Comparison of ENCODE assay signal across 8 cellular contexts in the genomic region with DNA sequence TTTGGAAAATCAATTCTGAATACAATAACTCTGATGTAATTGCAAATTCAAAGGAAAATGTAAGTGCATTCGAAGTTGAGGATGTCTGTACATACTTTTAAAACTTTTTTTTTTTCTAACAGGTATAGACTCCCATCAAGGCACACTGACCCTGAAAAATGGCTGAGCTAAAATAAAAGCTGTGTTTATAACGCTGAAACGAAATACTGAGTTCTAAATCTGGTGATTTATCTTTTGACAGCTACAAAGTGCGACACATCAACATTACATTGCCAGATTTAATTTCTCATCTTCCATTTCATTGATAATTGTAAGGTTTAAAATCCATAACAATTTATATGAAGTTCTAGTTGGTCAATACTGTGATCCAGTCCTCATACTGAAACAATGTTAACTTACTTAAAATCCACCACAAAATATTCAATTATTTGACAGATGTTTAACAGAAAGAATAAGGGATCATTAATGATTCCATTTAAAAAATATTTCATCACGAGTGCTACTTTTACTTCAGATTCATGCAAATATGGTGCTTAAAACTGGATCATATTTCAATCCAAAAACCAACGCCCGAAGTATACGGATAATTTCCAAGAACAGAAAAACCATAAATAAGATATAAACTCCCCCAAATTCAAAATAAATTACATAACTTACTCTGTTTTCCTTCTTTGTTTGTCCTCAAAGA. TPM values are rescaled to one million over a fixed set of nuclear protein-coding genes. Genes with fewer than 3 reads are reported as not detected.
A peak's percentile ranks its signal among the peaks of the same experiment; 100 is the strongest.
DNase-seq lines count a peak whose midpoint lies in the region; ATAC-seq and TF ChIP-seq lines count a peak whose summit lies in the region.

No MANE protein-coding gene starts in this region.

- no peaks in the 10 kb centered on the region for H3K36me3 Mint-ChIP-seq in progenitor cell of endocrine pancreas (ENCODE audit: insufficient read depth)

- TF ChIP-seq CTCF in Peyer's patch (IDR thresholded peaks at IDR 0.05) = no peak
- no peak for TF ChIP-seq CTCF in epithelial cell of proximal tubule (conservative IDR thresholded peaks at IDR 0.05; ENCODE audit: low read depth, low read length)
- no peak for TF ChIP-seq CTCF in progenitor cell of endocrine pancreas (IDR thresholded peaks at IDR 0.05; ENCODE audit: unreplicated experiment)

- no peaks in the 10 kb centered on the region for H3K27me3 Mint-ChIP-seq in progenitor cell of endocrine pancreas

- H3K4me3 Mint-ChIP-seq in progenitor cell of endocrine pancreas (ENCODE audit: low read depth) = peak overlapping the region; percentile 87

- ATAC-seq in HG03439 (IDR thresholded peaks at IDR 0.05; ENCODE audit: unreplicated experiment) (no peak), GM18498 (IDR thresholded peaks at IDR 0.05; ENCODE audit: unreplicated experiment) (no peak)

- H3K9me3 ChIP-seq in Peyer's patch = no peaks in the 10 kb centered on the region

- H3K27ac Mint-ChIP-seq in progenitor cell of endocrine pancreas = peak overlapping the region; percentile 95

- no peaks in the 10 kb centered on the region for H3K36me3 ChIP-seq in Peyer's patch

- H3K4me3 ChIP-seq in GM08714 (ENCODE audit: low read length) = peak overlapping the region; percentile 78
- H3K4me3 ChIP-seq in Peyer's patch = peak overlapping the region in 3 of 4 donors; percentile 91 to 96 (median 91)
- H3K4me3 ChIP-seq in epithelial cell of proximal tubule (ENCODE audit: low read depth, low read length) = peak overlapping the region; percentile 70

- no peak for DNase-seq in Peyer's patch
- no peak for DNase-seq in epithelial cell of proximal tubule (ENCODE audit: low read depth)
- no peak for DNase-seq in progenitor cell of endocrine pancreas (ENCODE audit: low spot score, unreplicated experiment)
- no peak for DNase-seq in GDM1 (lab: John Stamatoyannopoulos, UW)
- DNase-seq in cerebellar cortex (ENCODE audit: low spot score) = no peak

- no peak for TF ChIP-seq POLR2A in Peyer's patch (IDR thresholded peaks at IDR 0.05)

- no peaks in the 10 kb centered on the region for H3K27me3 ChIP-seq in Peyer's patch

- peak overlapping the region in 2 of 4 donors; percentile 92 to 97 for H3K27ac ChIP-seq in Peyer's patch

- peaks cover 23% of the 10 kb centered on the region for H3K4me1 Mint-ChIP-seq in progenitor cell of endocrine pancreas (ENCODE audit: low read depth)

- H3K9me3 Mint-ChIP-seq in progenitor cell of endocrine pancreas (ENCODE audit: low read depth) = no peaks in the 10 kb centered on the region

- H3K4me1 ChIP-seq in Peyer's patch = peaks cover 0 to 19% (median 6%) of the 10 kb centered on the region in 4 donors

RNA-seq across cellular contexts. Expression of gene RAB11FIP2, which starts 1.4 kb away (rescaled TPM):
- total RNA-seq in Peyer's patch (10 to 100 TPM in 3 of 4 donors, 1 to 10 TPM in 1; 7.4 to 42.9 (median 16.2) TPM), epithelial cell of proximal tubule (6.1 and 8.5 TPM in 2 replicates), progenitor cell of endocrine pancreas (17.6 and 23.0 TPM in 2 replicates)
